ENCODE assay signal across 8 cellular contexts in genomic region chr19:11420894-11421606, GRCh38. TPM values are rescaled to one million over a fixed set of nuclear protein-coding genes. Genes with fewer than 3 reads are reported as not detected.
A peak's percentile ranks its signal among the peaks of the same experiment; 100 is the strongest.
DNase-seq lines count a peak whose midpoint lies in the region; TF ChIP-seq lines count a peak whose summit lies in the region.
"Had no signal": no experiment of that assay in that cellular context is flagged by ENCODE, and none has a peak within 500 bp of the region (broad histone marks: within the 10 kb centered on the region; RNA-seq: fewer than 3 reads in every experiment).

No MANE protein-coding gene starts in this region.

- no peak for DNase-seq in activated naive CD4-positive, alpha-beta T cell treated with anti-CD3 and anti-CD28 coated beads, Interleukin-2, amount 10 ng/mL, durations not matched to agents 7 days and 5 days
- DNase-seq in vagina (ENCODE audit: extremely low spot score in 2 of 2), result no peak
- no peak for DNase-seq in SK-N-SH
- DNase-seq in activated gamma-delta T cell treated with Interleukin-2 at 50 U/mL for 16 hours, result no peak
- DNase-seq: NCI-H1092 had no signal

- H3K4me3 Mint-ChIP-seq in activated naive CD4-positive, alpha-beta T cell treated with anti-CD3 and anti-CD28 coated beads, Interleukin-2, amount 50 U/mL, for 24 hours, result peak overlapping the region; percentile 76
- no peak overlapping the region for H3K4me3 Mint-ChIP-seq in activated naive CD4-positive, alpha-beta T cell treated with anti-CD3 and anti-CD28 coated beads, Interleukin-2, amount 10 ng/mL, durations not matched to agents 7 days and 5 days

- H3K9me3 ChIP-seq in iPS-20b (ENCODE audit: insufficient read depth, low read depth, low read length) (no peaks in the 10 kb centered on the region), vagina (no peaks in the 10 kb centered on the region), SK-N-SH (no peaks in the 10 kb centered on the region)

- H3K36me3 ChIP-seq in iPS-20b (ENCODE audit: insufficient read depth, low read depth, low read length) (no peaks in the 10 kb centered on the region), vagina (no peaks in the 10 kb centered on the region), SK-N-SH (replicated peaks in 1 of 2; ENCODE audit: control insufficient read depth in 1 of 2, insufficient read depth in 2 of 2, low read length in 1 of 2) (no peaks in the 10 kb centered on the region)

- H3K9ac ChIP-seq in iPS-20b (ENCODE audit: low read depth, low read length) (peak overlapping the region; percentile 66; the same call in 1 of the 2 replicates), SK-N-SH (no peak overlapping the region)

- H2AFZ ChIP-seq in SK-N-SH (ENCODE audit: low read depth), result no peak overlapping the region

- no peak for TF ChIP-seq EP300 in SK-N-SH (IDR thresholded peaks at IDR 0.05; ENCODE audit: borderline replicate concordance in 1 of 2, low read depth in 1 of 2, low read length in 1 of 2)

- H3K27ac ChIP-seq in iPS-20b (ENCODE audit: low read length) (no peak overlapping the region), vagina (peak overlapping the region; percentile 68), SK-N-SH (ENCODE audit: low read depth in 2 of 2, low read length in 1 of 2) (no peak overlapping the region)
- H3K27ac ChIP-seq: epithelial cell of prostate had no signal

- peaks cover 6% of the 10 kb centered on the region for H3F3A ChIP-seq in SK-N-SH (replicated peaks; ENCODE audit: insufficient read depth)

- no peak overlapping the region for H3K4me2 ChIP-seq in SK-N-SH

- no peaks in the 10 kb centered on the region for H3K9me2 ChIP-seq in SK-N-SH

- WGBS in SK-N-SH (ENCODE audit: low lambda C conversion rate), result 93% methylated on average over 25 of the region's 28 CpGs

- H3K9me3 Mint-ChIP-seq in activated naive CD4-positive, alpha-beta T cell treated with anti-CD3 and anti-CD28 coated beads, Interleukin-2, amount 50 U/mL, for 24 hours, result no peaks in the 10 kb centered on the region
- peaks cover 2% of the 10 kb centered on the region for H3K9me3 Mint-ChIP-seq in activated naive CD4-positive, alpha-beta T cell treated with anti-CD3 and anti-CD28 coated beads, Interleukin-2, amount 10 ng/mL, durations not matched to agents 7 days and 5 days

- TF ChIP-seq POLR2A in vagina (IDR thresholded peaks at IDR 0.05), result no peak

- TF ChIP-seq CTCF in vagina (IDR thresholded peaks at IDR 0.05) (no peak), SK-N-SH (IDR thresholded peaks at IDR 0.05) (no peak)

- no peak overlapping the region for H3K27ac Mint-ChIP-seq in activated naive CD4-positive, alpha-beta T cell treated with anti-CD3 and anti-CD28 coated beads, Interleukin-2, amount 50 U/mL, for 24 hours
- no peak overlapping the region for H3K27ac Mint-ChIP-seq in activated naive CD4-positive, alpha-beta T cell treated with anti-CD3 and anti-CD28 coated beads, Interleukin-2, amount 10 ng/mL, durations not matched to agents 7 days and 5 days

- H3K4me1 Mint-ChIP-seq in activated naive CD4-positive, alpha-beta T cell treated with anti-CD3 and anti-CD28 coated beads, Interleukin-2, amount 50 U/mL, for 24 hours, result peaks cover 38% of the 10 kb centered on the region
- H3K4me1 Mint-ChIP-seq in activated naive CD4-positive, alpha-beta T cell treated with anti-CD3 and anti-CD28 coated beads, Interleukin-2, amount 10 ng/mL, durations not matched to agents 7 days and 5 days, result peaks cover 41% of the 10 kb centered on the region

- H3K27me3 Mint-ChIP-seq in activated naive CD4-positive, alpha-beta T cell treated with anti-CD3 and anti-CD28 coated beads, Interleukin-2, amount 50 U/mL, for 24 hours, result peaks cover 36% of the 10 kb centered on the region
- peaks cover 83% of the 10 kb centered on the region for H3K27me3 Mint-ChIP-seq in activated naive CD4-positive, alpha-beta T cell treated with anti-CD3 and anti-CD28 coated beads, Interleukin-2, amount 10 ng/mL, durations not matched to agents 7 days and 5 days

- no peaks in the 10 kb centered on the region for H3K79me2 ChIP-seq in SK-N-SH (ENCODE audit: insufficient read depth)

- H3K4me1 ChIP-seq in iPS-20b (ENCODE audit: insufficient read depth, low read length) (no peaks in the 10 kb centered on the region; the same call in 1 of the 2 replicates), vagina (peaks cover 54% of the 10 kb centered on the region), SK-N-SH (ENCODE audit: control insufficient read depth in 1 of 2, insufficient read depth in 2 of 2, low read depth in 1 of 2, low read length in 1 of 2) (no peaks in the 10 kb centered on the region; a peak in 1 of 4 replicates)

- peaks cover 65% of the 10 kb centered on the region for H3K27me3 ChIP-seq in iPS-20b (ENCODE audit: insufficient read depth, low read length)
- H3K27me3 ChIP-seq in vagina, result no peaks in the 10 kb centered on the region
- H3K27me3 ChIP-seq in SK-N-SH (ENCODE audit: insufficient read depth), result no peaks in the 10 kb centered on the region

- no peaks in the 10 kb centered on the region for H4K20me1 ChIP-seq in SK-N-SH (ENCODE audit: insufficient read depth)

- intact Hi-C loops in vagina (cut with DNase I), result loop anchor here (5.0 kb wide), 1 partner anchor 39 kb away; the partner anchor contains the start of gene EPOR

- H3K4me3 ChIP-seq in iPS-20b (ENCODE audit: low read length) (peak overlapping the region; percentile 81), vagina (peak overlapping the region; percentile 33 to 47), SK-N-SH (ENCODE audit: low read depth in 2 of 2, low read length in 1 of 2) (no peak overlapping the region)

- CTCF ChIA-PET in activated naive CD4-positive, alpha-beta T cell treated with anti-CD3 and anti-CD28 coated beads, Interleukin-2, amount 10 ng/mL, durations not matched to agents 7 days and 5 days (lab: Charles Lee), result interaction anchor here (1.5 to 1.7 kb wide), 2 partner anchors 38 kb away, joined by 3 to 4 read pairs; no protein-coding TSS in a partner anchor
- CTCF ChIA-PET in SK-N-SH (lab: Yijun Ruan, JAX), result interaction anchor here (2.1 to 9.9 kb wide), 3 partner anchors 14 to 39 kb away, joined by 5 to 85 read pairs (median 33); partner anchors contain the start of genes EPOR, ODAD3 and PRKCSH

- POLR2A ChIA-PET in SK-N-SH (lab: Yijun Ruan, JAX), result interaction anchor here (0.5 to 2.9 kb wide), 3 partner anchors 11 to 38 kb away, joined by 3 to 30 read pairs (median 5); partner anchors contain the start of genes EPOR and ODAD3

- no peaks in the 10 kb centered on the region for H3K36me3 Mint-ChIP-seq in activated naive CD4-positive, alpha-beta T cell treated with anti-CD3 and anti-CD28 coated beads, Interleukin-2, amount 50 U/mL, for 24 hours
- no peaks in the 10 kb centered on the region for H3K36me3 Mint-ChIP-seq in activated naive CD4-positive, alpha-beta T cell treated with anti-CD3 and anti-CD28 coated beads, Interleukin-2, amount 10 ng/mL, durations not matched to agents 7 days and 5 days

- no peak for TF ChIP-seq RAD21 in SK-N-SH (IDR thresholded peaks at IDR 0.05; ENCODE audit: low read length)

TF ChIP-seq in SK-N-SH, 30 proteins besides CTCF, POLR2A, EP300 and RAD21 (continues in another document):
- TF ChIP-seq GATA2 (CRISPR knock-in tag; IDR thresholded peaks at IDR 0.05), result no peak
- no peak for TF ChIP-seq USF1 (IDR thresholded peaks at IDR 0.05; ENCODE audit: borderline replicate concordance, low read depth)
- TF ChIP-seq YY1 (IDR thresholded peaks at IDR 0.05; ENCODE audit: low read depth), result no peak
- no peak for TF ChIP-seq TAF1 (IDR thresholded peaks at IDR 0.05; ENCODE audit: borderline replicate concordance, low read depth, low read length)
- no peak for TF ChIP-seq FOSL2 (IDR thresholded peaks at IDR 0.05; ENCODE audit: borderline replicate concordance, low read depth)
- TF ChIP-seq SMC3 (IDR thresholded peaks at IDR 0.05; ENCODE audit: low read depth, low read length), result no peak
- TF ChIP-seq TCF12 (IDR thresholded peaks at IDR 0.05), result no peak
- TF ChIP-seq, protein P1, sequence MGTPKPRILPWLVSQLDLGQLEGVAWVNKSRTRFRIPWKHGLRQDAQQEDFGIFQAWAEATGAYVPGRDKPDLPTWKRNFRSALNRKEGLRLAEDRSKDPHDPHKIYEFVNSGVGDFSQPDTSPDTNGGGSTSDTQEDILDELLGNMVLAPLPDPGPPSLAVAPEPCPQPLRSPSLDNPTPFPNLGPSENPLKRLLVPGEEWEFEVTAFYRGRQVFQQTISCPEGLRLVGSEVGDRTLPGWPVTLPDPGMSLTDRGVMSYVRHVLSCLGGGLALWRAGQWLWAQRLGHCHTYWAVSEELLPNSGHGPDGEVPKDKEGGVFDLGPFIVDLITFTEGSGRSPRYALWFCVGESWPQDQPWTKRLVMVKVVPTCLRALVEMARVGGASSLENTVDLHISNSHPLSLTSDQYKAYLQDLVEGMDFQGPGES (IDR thresholded peaks at IDR 0.05; ENCODE audit: low read depth, low read length), result no peak
- no peak for TF ChIP-seq SIN3A (IDR thresholded peaks at IDR 0.05; ENCODE audit: borderline replicate concordance, low read depth, low read length)
- no peak for TF ChIP-seq MXI1 (IDR thresholded peaks at IDR 0.05; ENCODE audit: low read depth, low read length)
- no peak for TF ChIP-seq RCOR1 (IDR thresholded peaks at IDR 0.05; ENCODE audit: low read length)
- no peak for TF ChIP-seq FOXJ3 (CRISPR knock-in tag; IDR thresholded peaks at IDR 0.05)

RNA-seq across cellular contexts. Expression of gene RGL3, which starts 1.9 kb away (rescaled TPM):
- 19.6 TPM for total RNA-seq in vagina
- polyA plus RNA-seq in SK-N-SH (2012; rRNA removed), result 13.3 and 13.5 TPM in 2 replicates
- polyA plus RNA-seq in SK-N-SH (2012; cell fraction: cytosol; rRNA removed), result 2.1 and 2.9 TPM in 2 replicates
- polyA plus RNA-seq in SK-N-SH (2012; cell fraction: nucleus; rRNA removed), result 140 and 202 TPM in 2 replicates

RNA-seq across cellular contexts. Expression of gene ODAD3, which starts 13.9 kb away (rescaled TPM):
- total RNA-seq in vagina, result not detected
- polyA plus RNA-seq in SK-N-SH (2012; rRNA removed), result 3.2 and 4.2 TPM in 2 replicates
- polyA plus RNA-seq in SK-N-SH (2012; cell fraction: cytosol; rRNA removed), result 2.1 and 2.3 TPM in 2 replicates
- polyA plus RNA-seq in SK-N-SH (2012; cell fraction: nucleus; rRNA removed), result 6.9 and 7.8 TPM in 2 replicates

RNA-seq across cellular contexts. Expression of gene PRKCSH, which starts 14.4 kb away (rescaled TPM):
- total RNA-seq in vagina, result 79.1 TPM
- polyA plus RNA-seq in SK-N-SH (2012; rRNA removed), result 198 and 502 TPM in 2 replicates
- 245 and 294 TPM in 2 replicates for polyA plus RNA-seq in SK-N-SH (2012; cell fraction: cytosol; rRNA removed)
- 658 and 734 TPM in 2 replicates for polyA plus RNA-seq in SK-N-SH (2012; cell fraction: nucleus; rRNA removed)

RNA-seq across cellular contexts. Expression of gene EPOR, which starts 36.9 kb away (rescaled TPM):
- 14.5 TPM for total RNA-seq in vagina
- polyA plus RNA-seq in SK-N-SH (2012; rRNA removed), result 15.4 and 16.8 TPM in 2 replicates
- 5.3 and 7.9 TPM in 2 replicates for polyA plus RNA-seq in SK-N-SH (2012; cell fraction: cytosol; rRNA removed)
- 79.3 and 81.6 TPM in 2 replicates for polyA plus RNA-seq in SK-N-SH (2012; cell fraction: nucleus; rRNA removed)

RNA-seq across cellular contexts. Expression of gene SWSAP1, which starts 46.6 kb away (rescaled TPM):
- total RNA-seq in vagina, result 1.5 TPM
- polyA plus RNA-seq in SK-N-SH (2012; rRNA removed), result 2.8 and 3.0 TPM in 2 replicates
- polyA plus RNA-seq in SK-N-SH (2012; cell fraction: cytosol; rRNA removed), result 1.5 and 2.2 TPM in 2 replicates
- polyA plus RNA-seq in SK-N-SH (2012; cell fraction: nucleus; rRNA removed), result 5.3 and 6.2 TPM in 2 replicates

Comparison
In these comparisons a context has a peak if more than half of its experiments do, and no peak if none do; other contexts are left out.
1. H3K4me3 ChIP-seq: peak in iPS-20b (single experiment) and vagina (2 of 2); none in SK-N-SH (0 of 2).